Comparison of ENCODE assay signal across 23 cellular contexts in the genomic region with DNA sequence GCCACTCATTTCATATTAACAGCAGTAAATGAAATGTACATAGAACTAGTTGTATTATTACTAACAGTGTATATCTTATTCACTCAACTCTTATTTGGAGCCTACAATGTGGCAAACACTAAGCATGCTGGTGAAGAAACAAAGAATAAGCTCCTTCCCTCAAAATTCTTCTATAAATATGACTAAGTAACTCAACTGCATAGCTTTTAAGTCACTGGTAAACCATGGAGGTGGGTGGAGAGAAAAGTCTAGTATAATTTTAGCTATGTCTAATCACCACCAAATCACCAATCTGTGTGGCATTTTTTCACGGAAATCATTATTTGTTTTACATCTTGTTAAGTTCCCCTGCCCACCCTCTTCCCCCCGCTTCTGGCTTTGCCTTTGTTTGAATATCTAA. TPM values are rescaled to one million over a fixed set of nuclear protein-coding genes. Genes with fewer than 3 reads are reported as not detected.
A peak's percentile ranks its signal among the peaks of the same experiment; 100 is the strongest.
DNase-seq lines count a peak whose midpoint lies in the region; ATAC-seq, FAIRE-seq and TF ChIP-seq lines count a peak whose summit lies in the region.
"Had no signal": no experiment of that assay in that cellular context is flagged by ENCODE, and none has a peak within 500 bp of the region (broad histone marks: within the 10 kb centered on the region; RNA-seq: fewer than 3 reads in every experiment).

No MANE protein-coding gene starts in this region.

- intact Hi-C loops in testis (cut with DNase I; ENCODE audit: low total_unique reads) = no loop called here

- H3K9me3 ChIP-seq in astrocyte (ENCODE audit: insufficient read depth, low read depth, low read length) (no peaks in the 10 kb centered on the region), testis (no peaks in the 10 kb centered on the region)
- H3K9me3 ChIP-seq: BE2C, transverse colon had no signal

- FAIRE-seq in astrocyte (lab: Jason Lieb, UNC) (no peak), HTR-8/SVneo (lab: Jason Lieb, UNC) (no peak)
- FAIRE-seq: GM18507 had no signal

- H3K27me3 ChIP-seq in astrocyte (ENCODE audit: insufficient read depth, low read length) (no peaks in the 10 kb centered on the region), testis (no peaks in the 10 kb centered on the region)
- H3K27me3 ChIP-seq: BE2C, cardiac muscle cell, transverse colon had no signal

- H4K20me1 ChIP-seq in astrocyte (ENCODE audit: insufficient read depth, low read length) = peaks cover 2% of the 10 kb centered on the region

- DNase-seq in AG08395 (ENCODE audit: low spot score) (peak; percentile 9), GM03348 (ENCODE audit: low spot score) (peak; percentile 37), astrocyte (ENCODE audit: low read depth) (peak; percentile 74), kidney glomerular epithelial cell (lab: John Stamatoyannopoulos, UW) (peak; percentile 32), HTR-8/SVneo (ENCODE audit: insufficient read length, low spot score) (no peak), testis (no peak)
- no peak for DNase-seq in NK-92 treated with Interleukin-12 subunit alpha and Interleukin-12 subunit beta, amount 100 ng/mL, for 24 hours (lab: John Stamatoyannopoulos, UW)
- DNase-seq: activated B cell treated with CpG ODN at 0.5 μM for 24 hours; activated CD8-positive, alpha-beta memory T cell treated with anti-CD3 and anti-CD28 coated beads for 24 hours; BE2C; COR-L47; DND-41; effector CD4-positive, alpha-beta T cell; naive B cell; NCI-H1417 treated with DMSO at 0.1 percent for 48 hours; NCI-H774; stimulated activated CD4-positive, alpha-beta T cell treated with anti-CD3 and anti-CD28 coated beads, Interleukin-1b, Interleukin-23, amount 100 ng/mL, for 48 hours; stimulated activated naive CD4-positive, alpha-beta T cell treated with Interleukin-2 at 50 U/mL for 16 hours; transverse colon had no signal

- H3K4me3 Mint-ChIP-seq in astrocyte (ENCODE audit: unreplicated experiment) = no peak overlapping the region
- H3K4me3 Mint-ChIP-seq: activated B cell treated with CpG ODN at 0.5 μM for 24 hours, naive B cell had no signal

- H3K27ac ChIP-seq in astrocyte (ENCODE audit: low read depth, low read length) (peak overlapping the region; percentile 94), testis (no peak overlapping the region)
- H3K27ac ChIP-seq: cardiac muscle cell, transverse colon had no signal

- WGBS in testis, 2 donors = 84 to 94% methylated on average over 2 of the region's 2 CpGs

- no peak overlapping the region for H2AFZ ChIP-seq in astrocyte (ENCODE audit: low read depth, low read length)

- no peaks in the 10 kb centered on the region for H3K27me3 Mint-ChIP-seq in astrocyte (ENCODE audit: low read depth, unreplicated experiment)
- H3K27me3 Mint-ChIP-seq: activated B cell treated with CpG ODN at 0.5 μM for 24 hours, naive B cell had no signal

- H3K4me2 ChIP-seq in astrocyte (ENCODE audit: low read length) = peak overlapping the region; percentile 65

- no peak overlapping the region for H3K4me3 ChIP-seq in astrocyte (ENCODE audit: insufficient read depth, low read depth, low read length)
- no peak overlapping the region for H3K4me3 ChIP-seq in testis
- H3K4me3 ChIP-seq: cardiac muscle cell, transverse colon had no signal

- no peak overlapping the region for H3K27ac Mint-ChIP-seq in astrocyte (ENCODE audit: unreplicated experiment)
- H3K27ac Mint-ChIP-seq: activated B cell treated with CpG ODN at 0.5 μM for 24 hours had no signal

- ATAC-seq in GM18502 (IDR thresholded peaks at IDR 0.05; ENCODE audit: poor library complexity, unreplicated experiment) = no peak
- ATAC-seq: sciatic nerve had no signal

- H3K4me1 ChIP-seq in astrocyte (ENCODE audit: insufficient read depth, low read length) (peaks cover 41% of the 10 kb centered on the region), testis (no peaks in the 10 kb centered on the region)
- H3K4me1 ChIP-seq: BE2C had no signal

- H3K9ac ChIP-seq in astrocyte (ENCODE audit: low read length) = peak overlapping the region; percentile 38

- no peak for TF ChIP-seq POLR2A in testis (IDR thresholded peaks at IDR 0.05)

- peaks cover 43% of the 10 kb centered on the region for H3K79me2 ChIP-seq in astrocyte (ENCODE audit: insufficient read depth, low read length)

- H3K36me3 Mint-ChIP-seq in astrocyte (ENCODE audit: low read depth, unreplicated experiment) = peaks cover 12% of the 10 kb centered on the region

- H3K36me3 ChIP-seq in astrocyte (ENCODE audit: insufficient read depth, low read length) (peaks cover 48% of the 10 kb centered on the region), testis (ENCODE audit: low read depth, missing control alignments) (no peaks in the 10 kb centered on the region)

- H3K4me1 Mint-ChIP-seq in astrocyte (ENCODE audit: low read depth, unreplicated experiment) = peaks cover 27% of the 10 kb centered on the region
- H3K4me1 Mint-ChIP-seq: activated B cell treated with CpG ODN at 0.5 μM for 24 hours, naive B cell had no signal

- no peak for TF ChIP-seq CTCF in astrocyte (IDR thresholded peaks at IDR 0.05; ENCODE audit: insufficient read depth, low read depth, low read length)
- no peak for TF ChIP-seq CTCF in testis (IDR thresholded peaks at IDR 0.05)

- no peaks in the 10 kb centered on the region for H3K9me3 Mint-ChIP-seq in astrocyte (ENCODE audit: unreplicated experiment)
- H3K9me3 Mint-ChIP-seq: activated B cell treated with CpG ODN at 0.5 μM for 24 hours, naive B cell had no signal

RNA-seq across cellular contexts. Expression of a gene that starts 17.5 kb away (rescaled TPM):
- total RNA-seq in astrocyte (94.3 and 99.2 TPM in 2 replicates), testis (10 to 100 TPM; 62.4 to 65.0 TPM)
- polyA plus RNA-seq in testis (ENCODE audit: insufficient read depth, low read depth, low replicate concordance) = 55.4 TPM

RNA-seq across cellular contexts. Expression of a gene that starts 32.2 kb away (rescaled TPM):
- total RNA-seq in astrocyte = 19.0 and 21.4 TPM in 2 replicates
- total RNA-seq in testis = 10 to 100 TPM; 25.6 to 29.9 TPM
- 21.8 TPM for polyA plus RNA-seq in testis (ENCODE audit: insufficient read depth, low read depth, low replicate concordance)

Comparison
In these comparisons a context has a peak if more than half of its experiments do, and no peak if none do; other contexts are left out.
1. DNase-seq: peak in AG08395 (single experiment), GM03348 (single experiment), astrocyte (single experiment) and kidney glomerular epithelial cell (single experiment); none in HTR-8/SVneo (single experiment), testis (single experiment) and NK-92 treated with Interleukin-12 subunit alpha and Interleukin-12 subunit beta, amount 100 ng/mL, for 24 hours (single experiment).